Comparison of ENCODE assay signal across 17 cellular contexts in the genomic region with DNA sequence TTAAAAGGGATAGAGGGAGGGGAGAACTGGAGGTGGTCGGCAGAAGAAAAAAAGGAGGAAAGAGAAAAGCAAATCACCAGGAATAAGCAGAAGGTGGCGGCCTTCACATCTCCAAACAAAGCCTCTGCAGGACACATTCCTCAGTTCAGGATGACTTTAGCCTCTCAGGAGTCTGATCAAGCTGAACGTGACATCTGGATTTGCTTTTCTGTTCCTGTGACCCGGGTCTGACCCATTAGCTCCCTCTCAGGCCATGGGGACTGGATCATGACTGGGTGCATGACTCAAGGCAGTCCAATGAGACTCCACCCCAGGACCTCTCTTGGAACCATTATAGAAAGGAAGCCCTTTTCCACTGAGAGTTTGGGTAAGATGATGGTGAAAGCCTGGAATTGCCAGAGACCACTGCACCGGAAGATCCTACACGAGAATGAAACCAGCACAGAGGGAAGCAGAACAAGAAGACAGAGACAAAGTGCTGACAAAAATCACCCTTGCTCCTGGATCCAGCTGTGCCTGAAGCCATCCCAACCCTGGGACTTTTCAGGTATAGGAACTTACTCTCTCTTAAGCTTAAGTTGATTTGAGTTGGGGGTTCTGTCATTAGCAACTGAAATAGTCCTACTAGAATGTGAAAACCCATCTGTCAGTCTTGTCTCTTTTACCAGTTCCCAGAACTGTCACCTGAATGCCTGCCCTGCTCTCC. TPM values are rescaled to one million over a fixed set of nuclear protein-coding genes. Genes with fewer than 3 reads are reported as not detected.
DNase-seq lines count a peak whose midpoint lies in the region; TF ChIP-seq lines count a peak whose summit lies in the region.
"Had no signal": no experiment of that assay in that cellular context is flagged by ENCODE, and none has a peak within 500 bp of the region (broad histone marks: within the 10 kb centered on the region; RNA-seq: fewer than 3 reads in every experiment).

No MANE protein-coding gene starts in this region.

- POLR2A ChIA-PET in MCF 10A (lab: Yijun Ruan, JAX) = no interaction called here

- H3K27me3 ChIP-seq in mammary epithelial cell (ENCODE audit: insufficient read depth, low read length) (no peaks in the 10 kb centered on the region), GM23248 (replicated peaks; ENCODE audit: insufficient read depth) (no peaks in the 10 kb centered on the region), endodermal cell (ENCODE audit: control insufficient read depth, insufficient read depth, low read length, poor library complexity, severe bottlenecking) (no peaks in the 10 kb centered on the region), BE2C (no peaks in the 10 kb centered on the region)

- no peaks in the 10 kb centered on the region for H3K9me3 ChIP-seq in mammary epithelial cell (replicated peaks; ENCODE audit: insufficient read depth, low read length)
- no peaks in the 10 kb centered on the region for H3K9me3 ChIP-seq in GM23248 (ENCODE audit: low read depth)
- H3K9me3 ChIP-seq in endodermal cell (ENCODE audit: control insufficient read depth, low read length) = no peaks in the 10 kb centered on the region
- no peaks in the 10 kb centered on the region for H3K9me3 ChIP-seq in BE2C

- H3K4me3 ChIP-seq in mammary epithelial cell (replicated peaks in 1 of 3; ENCODE audit: insufficient read depth in 1 of 3, low read depth in 2 of 3, low read length in 3 of 3) = no peak overlapping the region
- H3K4me3 ChIP-seq in GM23248 = no peak overlapping the region
- no peak overlapping the region for H3K4me3 ChIP-seq in endodermal cell (ENCODE audit: low read length)
- no peak overlapping the region for H3K4me3 ChIP-seq in BE2C (ENCODE audit: low read depth, low read length)

- no peaks in the 10 kb centered on the region for H3K9me2 ChIP-seq in GM23248 (ENCODE audit: insufficient read depth)

- no peak overlapping the region for H3K27ac Mint-ChIP-seq in MCF 10A (ENCODE audit: low read depth, unreplicated experiment)
- no peak overlapping the region for H3K27ac Mint-ChIP-seq in endodermal cell
- H3K27ac Mint-ChIP-seq in nephron progenitor cell = peak overlapping the region; percentile 13
- H3K27ac Mint-ChIP-seq in activated naive CD4-positive, alpha-beta T cell treated with anti-CD3 and anti-CD28 coated beads, Interleukin-2, amount 10 ng/mL, durations not matched to agents 7 days and 5 days = no peak overlapping the region
- H3K27ac Mint-ChIP-seq: CD4-positive, CD25-positive, alpha-beta regulatory T cell had no signal

- H3K36me3 ChIP-seq in mammary epithelial cell (ENCODE audit: insufficient read depth, low read length) (peaks cover 15% of the 10 kb centered on the region), GM23248 (ENCODE audit: low read depth) (no peaks in the 10 kb centered on the region), endodermal cell (ENCODE audit: control insufficient read depth, insufficient read depth, low read length) (no peaks in the 10 kb centered on the region), BE2C (no peaks in the 10 kb centered on the region)

- no peaks in the 10 kb centered on the region for H3F3A ChIP-seq in GM23248 (ENCODE audit: insufficient read depth)

- H3K9me3 Mint-ChIP-seq in MCF 10A (ENCODE audit: unreplicated experiment) (no peaks in the 10 kb centered on the region), endodermal cell (no peaks in the 10 kb centered on the region), nephron progenitor cell (peaks cover 3% of the 10 kb centered on the region)
- no peaks in the 10 kb centered on the region for H3K9me3 Mint-ChIP-seq in activated naive CD4-positive, alpha-beta T cell treated with anti-CD3 and anti-CD28 coated beads, Interleukin-2, amount 10 ng/mL, durations not matched to agents 7 days and 5 days

- H3K4me1 ChIP-seq in mammary epithelial cell (ENCODE audit: insufficient read depth, low read length) (no peaks in the 10 kb centered on the region), GM23248 (ENCODE audit: insufficient read depth) (no peaks in the 10 kb centered on the region), endodermal cell (ENCODE audit: control insufficient read depth, insufficient read depth, low read length) (no peaks in the 10 kb centered on the region), BE2C (no peaks in the 10 kb centered on the region)

- dilution Hi-C loops in mammary epithelial cell (cut with HindIII; ENCODE audit: low sequenced_read_pairs) = no loop called here

- no peak overlapping the region for H3K4me2 ChIP-seq in mammary epithelial cell (ENCODE audit: insufficient read depth, low read depth, low read length)
- H3K4me2 ChIP-seq in GM23248 (ENCODE audit: unreplicated experiment) = no peak overlapping the region

- H3K4me1 Mint-ChIP-seq in MCF 10A (ENCODE audit: insufficient read depth, unreplicated experiment) (no peaks in the 10 kb centered on the region), endodermal cell (no peaks in the 10 kb centered on the region), nephron progenitor cell (no peaks in the 10 kb centered on the region)
- H3K4me1 Mint-ChIP-seq in activated naive CD4-positive, alpha-beta T cell treated with anti-CD3 and anti-CD28 coated beads, Interleukin-2, amount 10 ng/mL, durations not matched to agents 7 days and 5 days = peaks cover 13% of the 10 kb centered on the region

- no peak overlapping the region for H3K9ac ChIP-seq in mammary epithelial cell (ENCODE audit: insufficient read depth, low read length)
- no peak overlapping the region for H3K9ac ChIP-seq in GM23248
- H3K9ac ChIP-seq in endodermal cell (ENCODE audit: extremely low read depth, low read length, poor library complexity, severe bottlenecking) = no peak overlapping the region

- H3K27me3 Mint-ChIP-seq in MCF 10A (ENCODE audit: insufficient read depth, unreplicated experiment) = no peaks in the 10 kb centered on the region
- no peaks in the 10 kb centered on the region for H3K27me3 Mint-ChIP-seq in endodermal cell (ENCODE audit: insufficient read depth)
- H3K27me3 Mint-ChIP-seq in nephron progenitor cell (ENCODE audit: low read depth, poor library complexity) = peaks cover 4% of the 10 kb centered on the region
- no peaks in the 10 kb centered on the region for H3K27me3 Mint-ChIP-seq in activated naive CD4-positive, alpha-beta T cell treated with anti-CD3 and anti-CD28 coated beads, Interleukin-2, amount 10 ng/mL, durations not matched to agents 7 days and 5 days
- H3K27me3 Mint-ChIP-seq: CD4-positive, CD25-positive, alpha-beta regulatory T cell had no signal

- H2AFZ ChIP-seq in mammary epithelial cell (ENCODE audit: low read depth, low read length) (no peak overlapping the region), GM23248 (peak overlapping the region; percentile 2; the same call in 1 of the 2 replicates)

- CTCF ChIA-PET in mammary epithelial cell (lab: Charles Lee; ENCODE audit: low non-redundant PET) = no interaction called here
- CTCF ChIA-PET in MCF 10A (lab: Yijun Ruan, JAX) = interaction anchor here (0.5 kb wide), 1 partner anchor 23 kb away, joined by 4 read pairs; no protein-coding TSS in a partner anchor
- CTCF ChIA-PET in activated naive CD4-positive, alpha-beta T cell treated with anti-CD3 and anti-CD28 coated beads, Interleukin-2, amount 10 ng/mL, durations not matched to agents 7 days and 5 days (lab: Charles Lee) = interaction anchor here (0.6 kb wide), 1 partner anchor 293 kb away, joined by 3 read pairs; no protein-coding TSS in a partner anchor

- H3K27ac ChIP-seq in mammary epithelial cell (ENCODE audit: insufficient read depth, low read depth, low read length) = no peak overlapping the region
- H3K27ac ChIP-seq in GM23248 = no peak overlapping the region
- H3K27ac ChIP-seq in endodermal cell (ENCODE audit: low read depth, low read length) = peak overlapping the region; percentile 34
- H3K27ac ChIP-seq: 22Rv1 had no signal

- WGBS in mammary epithelial cell (ENCODE audit: low coverage, missing lambda C conversion rate) = 100% methylated on average over 3 of the region's 6 CpGs
- 42 to 45% methylated on average over 6 of the region's 6 CpGs for WGBS in GM23248 (ENCODE audit: low coverage in 1 of 2, low lambda C conversion rate in 2 of 2, missing lambda C conversion rate in 2 of 2), 2 experiments
- 64 to 69% methylated on average over 6 of the region's 6 CpGs for WGBS in endodermal cell (ENCODE audit: insufficient coverage in 1 of 2, insufficient read length in 1 of 2), 2 experiments

- BruUV-seq in mammary epithelial cell (replicated peaks; lab: Mats Ljungman, UMichigan) = no TSS peak
- no TSS peak for BruUV-seq in MCF 10A (replicated peaks; lab: Mats Ljungman, UMichigan)

- intact Hi-C loops in mammary epithelial cell (cut with micrococcal nuclease) (no loop called here), MCF 10A (cut with micrococcal nuclease) (no loop called here)

- H3K36me3 Mint-ChIP-seq in MCF 10A (ENCODE audit: insufficient read depth, unreplicated experiment) = peaks cover 25% of the 10 kb centered on the region
- no peaks in the 10 kb centered on the region for H3K36me3 Mint-ChIP-seq in endodermal cell (ENCODE audit: low read depth)
- peaks cover 73% of the 10 kb centered on the region for H3K36me3 Mint-ChIP-seq in nephron progenitor cell (ENCODE audit: low read depth)
- no peaks in the 10 kb centered on the region for H3K36me3 Mint-ChIP-seq in activated naive CD4-positive, alpha-beta T cell treated with anti-CD3 and anti-CD28 coated beads, Interleukin-2, amount 10 ng/mL, durations not matched to agents 7 days and 5 days

- H4K20me1 ChIP-seq in mammary epithelial cell (ENCODE audit: insufficient read depth, low read length) = no peaks in the 10 kb centered on the region
- H4K20me1 ChIP-seq in GM23248 (ENCODE audit: insufficient read depth) = no peaks in the 10 kb centered on the region

- no peak overlapping the region for H3K4me3 Mint-ChIP-seq in MCF 10A (ENCODE audit: unreplicated experiment)
- H3K4me3 Mint-ChIP-seq in endodermal cell = no peak overlapping the region
- H3K4me3 Mint-ChIP-seq in nephron progenitor cell = no peak overlapping the region
- no peak overlapping the region for H3K4me3 Mint-ChIP-seq in activated naive CD4-positive, alpha-beta T cell treated with anti-CD3 and anti-CD28 coated beads, Interleukin-2, amount 10 ng/mL, durations not matched to agents 7 days and 5 days
- H3K4me3 Mint-ChIP-seq: CD4-positive, CD25-positive, alpha-beta regulatory T cell had no signal

- TF ChIP-seq CTCF in mammary epithelial cell (conservative IDR thresholded peaks at IDR 0.05 in 1 of 2, IDR thresholded peaks at IDR 0.05 in 1 of 2; ENCODE audit: extremely low read depth in 1 of 2, insufficient read depth in 1 of 2, low read depth in 1 of 2, low read length in 2 of 2) (no peak), MCF 10A (IDR thresholded peaks at IDR 0.05; ENCODE audit: unreplicated experiment) (no peak), endodermal cell (conservative IDR thresholded peaks at IDR 0.05) (no peak), nephron progenitor cell (IDR thresholded peaks at IDR 0.05) (no peak), BE2C (IDR thresholded peaks at IDR 0.05; ENCODE audit: low read depth, low read length) (no peak)

- in situ Hi-C loops in mammary epithelial cell (cut with MboI; ENCODE audit: low sequenced_read_pairs in 2 of 2) = no loop called here
- in situ Hi-C loops in GM23248 (cut with MboI) = no loop called here

- peak; percentile 1 for DNase-seq in mammary epithelial cell
- DNase-seq in MCF 10A (ENCODE audit: unreplicated experiment) = no peak
- peak; percentile 77 for DNase-seq in GM23248
- peak; percentile 52 for DNase-seq in endodermal cell
- DNase-seq in nephron progenitor cell = no peak
- DNase-seq in BE2C = no peak
- DNase-seq in activated naive CD4-positive, alpha-beta T cell treated with anti-CD3 and anti-CD28 coated beads, Interleukin-2, amount 10 ng/mL, durations not matched to agents 7 days and 5 days = no peak
- no peak for DNase-seq in NCI-H146 (lab: John Stamatoyannopoulos, UW)
- DNase-seq: CD4-positive, CD25-positive, alpha-beta regulatory T cell; DMS79; GF-D8; NCI-H1092 treated with DMSO at 0.1 percent for 48 hours; NCI-H187; NCI-H446; NCI-H748 treated with DMSO at 0.1 percent for 48 hours; PC-3 had no signal

- no peaks in the 10 kb centered on the region for H3K79me2 ChIP-seq in mammary epithelial cell (ENCODE audit: insufficient read depth, low read length)
- H3K79me2 ChIP-seq in GM23248 (ENCODE audit: insufficient read depth) = no peaks in the 10 kb centered on the region

RNA-seq across cellular contexts. Expression of a gene that starts 45.4 kb away (rescaled TPM):
- total RNA-seq in mammary epithelial cell (10 to 100 TPM; 11.5 to 27.0 TPM), MCF 10A (2022) (27.5 and 29.1 TPM in 2 replicates), endodermal cell (10 to 100 TPM; 18.2 to 20.8 TPM)
- polyA plus RNA-seq in mammary epithelial cell (18.4 TPM), GM23248 (2016; fragmentation: Nextera tagmentation; extraction: Ambion mirVana) (17.5 and 17.7 TPM in 2 replicates)
- polyA minus RNA-seq in mammary epithelial cell = 14.9 TPM
- 14.3 and 26.6 TPM in 2 replicates for total RNA-seq in GM23248 (2014; rRNA removed; shearing (Covaris generic))
- 19.1 TPM for polyA plus RNA-seq in endodermal cell (2013, experiment 1 of 2)
- polyA plus RNA-seq in endodermal cell (2013, experiment 2 of 2) = 17.8 TPM
- polyA plus RNA-seq in BE2C (2012; ENCODE audit: insufficient read depth, insufficient read length, low read depth) = 1.8 TPM

Comparison
In these comparisons a context has a peak if more than half of its experiments do, and no peak if none do; other contexts are left out.
1. DNase-seq: peak in mammary epithelial cell (single experiment), GM23248 (single experiment) and endodermal cell (single experiment); none in MCF 10A (single experiment), nephron progenitor cell (single experiment), BE2C (single experiment), activated naive CD4-positive, alpha-beta T cell treated with anti-CD3 and anti-CD28 coated beads, Interleukin-2, amount 10 ng/mL, durations not matched to agents 7 days and 5 days (single experiment) and NCI-H146 (single experiment).